ENCODE assay signal across 16 cellular contexts in genomic region chr15:29518442-29518841, GRCh38.
"Had no signal": no experiment of that assay in that cellular context is flagged by ENCODE, and none has a peak within 500 bp of the region (broad histone marks: within the 10 kb centered on the region; RNA-seq: fewer than 3 reads in every experiment).

No MANE protein-coding gene starts in this region.

- H3K27ac ChIP-seq: cardiac muscle cell, neutrophil, sigmoid colon, spleen, thoracic aorta had no signal

- ATAC-seq: activated CD8-positive, alpha-beta memory T cell treated with anti-CD3 and anti-CD28 coated beads, Interleukin-2, amount 10 ng/mL, durations not matched to agents 7 days and 5 days; left lung; naive thymus-derived CD8-positive, alpha-beta T cell; SK-N-SH treated with all-trans-retinoic acid at 6 μM for 48 hours had no signal

- DNase-seq: activated CD4-positive, alpha-beta T cell treated with anti-CD3 and anti-CD28 coated beads, Interleukin-2, amount 50 U/mL, for 48 hours; activated CD4-positive, CD25-positive, alpha-beta regulatory T cell treated with anti-CD3 and anti-CD28 coated beads, Interleukin-2, amount 50 U/mL, for 72 hours; activated CD8-positive, alpha-beta memory T cell treated with anti-CD3 and anti-CD28 coated beads, Interleukin-2, amount 10 ng/mL, durations not matched to agents 7 days and 5 days; activated naive CD4-positive, alpha-beta T cell treated with anti-CD3 and anti-CD28 coated beads, Interleukin-2, amount 10 ng/mL, durations not matched to agents 7 days and 5 days; activated T-cell treated with anti-CD3 and anti-CD28 coated beads, Interleukin-2, amount 50 U/mL, for 24 hours; left lung; mesenchymal stem cell; naive thymus-derived CD8-positive, alpha-beta T cell; sigmoid colon; spleen; T-helper 1 cell; T1000 had no signal

- H3K36me3 ChIP-seq: cardiac muscle cell, left lung, neutrophil, sigmoid colon, spleen, thoracic aorta had no signal

- H3K9me3 ChIP-seq: neutrophil, thoracic aorta had no signal

- H3K4me1 ChIP-seq: left lung, sigmoid colon, spleen had no signal

- H3K4me3 ChIP-seq: cardiac muscle cell, left lung, sigmoid colon, spleen, thoracic aorta had no signal

- H3K27me3 ChIP-seq: cardiac muscle cell, left lung, neutrophil, sigmoid colon, spleen had no signal
